Comparison of ENCODE assay signal across 1 cellular context in the genomic region with DNA sequence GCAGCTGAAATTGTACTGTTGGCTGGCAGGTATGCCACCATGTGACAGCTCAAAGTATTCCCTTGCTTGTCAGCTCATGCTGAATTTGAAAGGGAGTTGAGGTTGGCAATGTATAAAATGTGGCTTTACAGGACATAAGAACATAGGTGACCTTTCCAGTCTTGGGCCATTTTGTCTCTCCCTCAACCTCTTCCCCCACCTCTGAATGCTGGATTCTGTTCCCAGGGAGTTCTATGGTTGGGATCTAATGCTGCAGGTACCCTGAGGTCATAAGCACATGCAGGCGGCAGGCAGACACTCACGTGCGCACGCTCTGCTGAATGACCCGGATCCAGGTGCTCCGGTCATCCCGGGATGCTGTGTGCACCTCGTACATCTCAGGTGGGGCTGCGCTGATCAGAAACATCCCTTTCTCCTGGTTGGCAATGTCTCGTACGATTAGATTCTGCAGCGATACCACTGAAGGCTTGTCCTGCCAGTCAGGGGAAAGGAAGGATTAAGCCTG.
TF ChIP-seq lines count a peak whose summit lies in the region.

No MANE protein-coding gene starts in this region.

TF ChIP-seq in GM12878, 131 proteins besides CTCF, POLR2A, EP300 and RAD21:
- no peak for TF ChIP-seq BHLHE40 (IDR thresholded peaks at IDR 0.05; ENCODE audit: borderline replicate concordance in 1 of 2, low read depth in 2 of 2, low read length in 1 of 2)
- no peak for TF ChIP-seq JUNB (IDR thresholded peaks at IDR 0.05)
- TF ChIP-seq FOS (IDR thresholded peaks at IDR 0.05; ENCODE audit: borderline replicate concordance, extremely low read depth, insufficient read length): no peak
- no peak for TF ChIP-seq SUZ12 (IDR thresholded peaks at IDR 0.05; ENCODE audit: unreplicated experiment)
- TF ChIP-seq, protein P1, sequence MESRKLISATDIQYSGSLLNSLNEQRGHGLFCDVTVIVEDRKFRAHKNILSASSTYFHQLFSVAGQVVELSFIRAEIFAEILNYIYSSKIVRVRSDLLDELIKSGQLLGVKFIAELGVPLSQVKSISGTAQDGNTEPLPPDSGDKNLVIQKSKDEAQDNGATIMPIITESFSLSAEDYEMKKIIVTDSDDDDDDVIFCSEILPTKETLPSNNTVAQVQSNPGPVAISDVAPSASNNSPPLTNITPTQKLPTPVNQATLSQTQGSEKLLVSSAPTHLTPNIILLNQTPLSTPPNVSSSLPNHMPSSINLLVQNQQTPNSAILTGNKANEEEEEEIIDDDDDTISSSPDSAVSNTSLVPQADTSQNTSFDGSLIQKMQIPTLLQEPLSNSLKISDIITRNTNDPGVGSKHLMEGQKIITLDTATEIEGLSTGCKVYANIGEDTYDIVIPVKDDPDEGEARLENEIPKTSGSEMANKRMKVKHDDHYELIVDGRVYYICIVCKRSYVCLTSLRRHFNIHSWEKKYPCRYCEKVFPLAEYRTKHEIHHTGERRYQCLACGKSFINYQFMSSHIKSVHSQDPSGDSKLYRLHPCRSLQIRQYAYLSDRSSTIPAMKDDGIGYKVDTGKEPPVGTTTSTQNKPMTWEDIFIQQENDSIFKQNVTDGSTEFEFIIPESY (IDR thresholded peaks at IDR 0.05): no peak
- no peak for TF ChIP-seq USF1 (IDR thresholded peaks at IDR 0.05; ENCODE audit: borderline replicate concordance, extremely low read length, insufficient read depth, low read depth, low read length)
- TF ChIP-seq TAF1 (IDR thresholded peaks at IDR 0.05; ENCODE audit: borderline replicate concordance, low read depth, low read length): no peak
TF ChIP-seq in GM12878: peak in this region for 0.
